Comparison of ENCODE assay signal across 8 cellular contexts in the genomic region with DNA sequence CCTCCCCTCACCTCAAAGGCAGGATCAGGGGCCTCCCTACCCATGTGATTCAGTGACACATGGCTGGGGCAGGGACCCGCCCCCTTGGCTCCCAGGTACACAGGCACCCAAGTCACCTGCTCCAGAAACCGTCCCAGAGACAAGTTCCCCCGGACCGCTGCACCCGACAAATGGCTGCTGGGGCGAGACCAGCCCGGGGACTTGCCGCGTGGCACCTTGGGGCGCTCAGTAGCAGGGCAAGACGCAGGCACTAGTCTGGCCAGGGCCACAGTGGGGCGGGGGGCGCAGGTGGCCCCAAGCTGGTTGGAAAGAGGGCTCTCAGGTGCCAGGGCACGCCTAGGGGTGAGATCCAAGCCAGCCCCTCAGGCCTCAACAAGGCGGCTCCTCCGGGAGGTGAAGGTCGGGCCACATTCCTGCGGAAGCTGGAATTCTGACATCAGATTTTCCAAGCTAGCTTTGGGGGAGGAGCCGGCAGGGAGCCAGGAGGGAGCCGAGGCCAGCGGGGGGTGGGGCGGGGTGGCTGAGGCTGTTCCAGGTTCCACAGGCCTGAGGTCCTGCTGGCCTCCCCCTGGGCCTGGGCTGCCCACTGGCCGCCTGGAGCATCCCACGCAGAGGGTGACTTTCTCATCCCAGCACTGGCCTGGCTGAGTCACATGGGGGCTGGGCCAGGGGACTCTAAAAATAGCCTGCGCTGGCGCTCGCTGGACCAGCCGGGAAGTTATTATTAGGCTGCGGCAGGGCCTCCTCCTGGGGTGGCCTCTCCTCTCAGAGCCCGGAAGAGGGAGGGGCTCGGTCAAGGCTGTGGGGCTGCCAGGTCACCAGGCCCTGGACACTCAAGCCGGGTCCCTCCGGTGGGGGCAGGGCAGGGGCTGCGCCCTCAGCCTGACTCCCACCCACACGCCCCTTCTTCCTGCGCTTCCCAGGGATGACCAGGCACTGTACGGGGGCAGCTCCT. TPM values are rescaled to one million over a fixed set of nuclear protein-coding genes. Genes with fewer than 3 reads are reported as not detected.
DNase-seq lines count a peak whose midpoint lies in the region; ATAC-seq and TF ChIP-seq lines count a peak whose summit lies in the region.

No MANE protein-coding gene starts in this region.

- BruUV-seq in Caco-2 (replicated peaks; lab: Mats Ljungman, UMichigan): no TSS peak

- intact Hi-C loops in Caco-2 (cut with micrococcal nuclease; ENCODE audit: unreplicated experiment) (loop anchor here (1.0 to 5.0 kb wide), 2 partner anchors 20 to 60 kb away; a partner anchor contains a TSS), thyroid gland (cut with DNase I) (no loop called here)
- intact Hi-C loops in activated CD4-positive, alpha-beta memory T cell treated with anti-CD3 and anti-CD28 coated beads for 36 hours (cut with micrococcal nuclease): no loop called here

- H3K36me3 ChIP-seq in Caco-2 (ENCODE audit: control insufficient read depth, insufficient read depth, low read length) (no peaks in the 10 kb centered on the region), duodenal mucosa (ENCODE audit: control insufficient read depth in 1 of 2, insufficient read depth in 2 of 2, low read length in 2 of 2) (no peaks in the 10 kb centered on the region), liver (ENCODE audit: control insufficient read depth in 4 of 4, insufficient read depth in 3 of 4, low read depth in 1 of 4, low read length in 3 of 4) (no peaks in the 10 kb centered on the region), thyroid gland (no peaks in the 10 kb centered on the region)

- H3K9ac ChIP-seq in duodenal mucosa (ENCODE audit: low read depth in 1 of 2, low read length in 2 of 2): peak overlapping the region; percentile 47 to 63
- H3K9ac ChIP-seq in liver (ENCODE audit: low read depth in 1 of 2, low read length in 2 of 2): peak overlapping the region in 1 of 2 donors; percentile 0

- no peaks in the 10 kb centered on the region for H3K27me3 Mint-ChIP-seq in Caco-2 (ENCODE audit: insufficient read depth, unreplicated experiment)
- peaks cover 2% of the 10 kb centered on the region for H3K27me3 Mint-ChIP-seq in activated CD4-positive, alpha-beta memory T cell treated with anti-CD3 and anti-CD28 coated beads for 36 hours

- H3K9me3 Mint-ChIP-seq in Caco-2 (ENCODE audit: unreplicated experiment): no peaks in the 10 kb centered on the region
- H3K9me3 Mint-ChIP-seq in activated CD4-positive, alpha-beta memory T cell treated with anti-CD3 and anti-CD28 coated beads for 36 hours: no peaks in the 10 kb centered on the region

- TF ChIP-seq POLR2A in thyroid gland (IDR thresholded peaks at IDR 0.05) (no peak), GM18505 (IDR thresholded peaks at IDR 0.05; ENCODE audit: borderline replicate concordance, extremely low read depth, insufficient read depth, insufficient read length) (no peak)

- no peaks in the 10 kb centered on the region for H3K4me1 Mint-ChIP-seq in Caco-2 (ENCODE audit: low read depth, unreplicated experiment)
- H3K4me1 Mint-ChIP-seq in activated CD4-positive, alpha-beta memory T cell treated with anti-CD3 and anti-CD28 coated beads for 36 hours (ENCODE audit: low read depth): no peaks in the 10 kb centered on the region

- CTCF ChIA-PET in Caco-2 (lab: Charles Lee): no interaction called here
- CTCF ChIA-PET in activated CD4-positive, alpha-beta memory T cell treated with anti-CD3 and anti-CD28 coated beads for 36 hours (lab: Charles Lee): no interaction called here

- peak overlapping the region; percentile 29 for H3K4me3 Mint-ChIP-seq in Caco-2 (ENCODE audit: unreplicated experiment)
- H3K4me3 Mint-ChIP-seq in activated CD4-positive, alpha-beta memory T cell treated with anti-CD3 and anti-CD28 coated beads for 36 hours: no peak overlapping the region

- ATAC-seq in HG02885 (IDR thresholded peaks at IDR 0.05; ENCODE audit: poor library complexity, unreplicated experiment): no peak
- ATAC-seq in GM18505 (IDR thresholded peaks at IDR 0.05; ENCODE audit: unreplicated experiment): no peak

- no peaks in the 10 kb centered on the region for H3K36me3 Mint-ChIP-seq in Caco-2 (ENCODE audit: insufficient read depth, unreplicated experiment)
- no peaks in the 10 kb centered on the region for H3K36me3 Mint-ChIP-seq in activated CD4-positive, alpha-beta memory T cell treated with anti-CD3 and anti-CD28 coated beads for 36 hours

- WGBS in liver: 39% methylated on average over 37 of the region's 37 CpGs
- WGBS in thyroid gland, 2 donors: 21 to 22% methylated on average over 9 to 15 of the region's 37 CpGs

- TF ChIP-seq CTCF in Caco-2 (IDR thresholded peaks at IDR 0.05; ENCODE audit: insufficient read depth in 1 of 2, low read depth in 1 of 2, low read length in 1 of 2, severe bottlenecking in 1 of 2, unreplicated experiment in 1 of 2): no peak
- no peak for TF ChIP-seq CTCF in liver (IDR thresholded peaks at IDR 0.05; ENCODE audit: low read depth, low read length, missing input control)
- no peak for TF ChIP-seq CTCF in thyroid gland (IDR thresholded peaks at IDR 0.05)

- POLR2A ChIA-PET in Caco-2 (lab: Charles Lee): no interaction called here
- POLR2A ChIA-PET in activated CD4-positive, alpha-beta memory T cell treated with anti-CD3 and anti-CD28 coated beads for 36 hours (lab: Charles Lee): no interaction called here

- H3K4me3 ChIP-seq in Caco-2 (ENCODE audit: low read depth, low read length): no peak overlapping the region
- peak overlapping the region; percentile 26 to 42 for H3K4me3 ChIP-seq in duodenal mucosa (ENCODE audit: low read depth in 1 of 2, low read length in 2 of 2)
- H3K4me3 ChIP-seq in liver (ENCODE audit: low read depth in 1 of 3, low read length in 3 of 3): no peak overlapping the region
- no peak overlapping the region for H3K4me3 ChIP-seq in thyroid gland (replicated peaks in 1 of 3)

- peaks cover 11% of the 10 kb centered on the region for H3K9me3 ChIP-seq in Caco-2
- no peaks in the 10 kb centered on the region for H3K9me3 ChIP-seq in duodenal mucosa (ENCODE audit: control insufficient read depth in 1 of 2, low read length in 2 of 2)
- no peaks in the 10 kb centered on the region for H3K9me3 ChIP-seq in liver (ENCODE audit: control insufficient read depth in 4 of 4, low read length in 3 of 4)
- H3K9me3 ChIP-seq in thyroid gland: no peaks in the 10 kb centered on the region

- H3K27ac Mint-ChIP-seq in Caco-2 (ENCODE audit: unreplicated experiment): peak overlapping the region; percentile 21
- H3K27ac Mint-ChIP-seq in activated CD4-positive, alpha-beta memory T cell treated with anti-CD3 and anti-CD28 coated beads for 36 hours: no peak overlapping the region

- peak in 1 of 2 donors; percentile 34 for TF ChIP-seq RAD21 in liver (IDR thresholded peaks at IDR 0.05)

- H3K27me3 ChIP-seq in Caco-2 (replicated peaks; ENCODE audit: control insufficient read depth, insufficient read depth, low read length) (no peaks in the 10 kb centered on the region), duodenal mucosa (ENCODE audit: control insufficient read depth in 1 of 2, insufficient read depth in 2 of 2, low read length in 2 of 2) (no peaks in the 10 kb centered on the region), liver (ENCODE audit: control insufficient read depth in 4 of 4, insufficient read depth in 4 of 4, low read length in 3 of 4) (no peaks in the 10 kb centered on the region), thyroid gland (no peaks in the 10 kb centered on the region)

- H3K27ac ChIP-seq in duodenal mucosa (ENCODE audit: low read depth, low read length): peak overlapping the region; percentile 84
- H3K27ac ChIP-seq in liver (ENCODE audit: low read depth in 1 of 2, low read length in 2 of 2): peak overlapping the region; percentile 40 to 51
- H3K27ac ChIP-seq in thyroid gland: peak overlapping the region; percentile 77 to 95 (median 89)

- peak; percentile 77 to 89 for DNase-seq in Caco-2
- peak; percentile 74 for DNase-seq in NCI-H226
- DNase-seq in thyroid gland: peak; percentile 94 to 96
- no peak for DNase-seq in activated CD4-positive, alpha-beta memory T cell treated with anti-CD3 and anti-CD28 coated beads for 36 hours

- H3K4me1 ChIP-seq in Caco-2 (peaks cover 43% of the 10 kb centered on the region), duodenal mucosa (ENCODE audit: control insufficient read depth in 1 of 2, insufficient read depth in 2 of 2, low read length in 2 of 2) (peaks cover 35 to 37% of the 10 kb centered on the region in 2 donors), liver (ENCODE audit: control insufficient read depth in 4 of 4, insufficient read depth in 4 of 4, low read length in 3 of 4) (peaks cover 11 to 34% (median 23%) of the 10 kb centered on the region in 4 donors), thyroid gland (peaks cover 20 to 53% of the 10 kb centered on the region in 2 donors)

TF ChIP-seq in liver, 16 proteins besides CTCF, POLR2A, EP300 and RAD21 (continues in another document):
- TF ChIP-seq FOXA1 (IDR thresholded peaks at IDR 0.05) (no peak), RXRA (IDR thresholded peaks at IDR 0.05) (peak; percentile 95), EGR1 (IDR thresholded peaks at IDR 0.05; ENCODE audit: low read depth in 2 of 2) (peak in 1 of 2 donors; percentile 87), SP1 (IDR thresholded peaks at IDR 0.05) (peak; percentile 95), JUND (IDR thresholded peaks at IDR 0.05) (peak; percentile 98 to 99), YY1 (IDR thresholded peaks at IDR 0.05) (peak; percentile 45), HNF4A (conservative IDR thresholded peaks at IDR 0.05) (peak; percentile 54 to 60), HNF4G (IDR thresholded peaks at IDR 0.05) (no peak), NR2F2 (IDR thresholded peaks at IDR 0.05) (peak; percentile 94)
- TF ChIP-seq, protein P1, sequence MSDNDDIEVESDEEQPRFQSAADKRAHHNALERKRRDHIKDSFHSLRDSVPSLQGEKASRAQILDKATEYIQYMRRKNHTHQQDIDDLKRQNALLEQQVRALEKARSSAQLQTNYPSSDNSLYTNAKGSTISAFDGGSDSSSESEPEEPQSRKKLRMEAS (IDR thresholded peaks at IDR 0.05): no peak
- TF ChIP-seq, protein P2, sequence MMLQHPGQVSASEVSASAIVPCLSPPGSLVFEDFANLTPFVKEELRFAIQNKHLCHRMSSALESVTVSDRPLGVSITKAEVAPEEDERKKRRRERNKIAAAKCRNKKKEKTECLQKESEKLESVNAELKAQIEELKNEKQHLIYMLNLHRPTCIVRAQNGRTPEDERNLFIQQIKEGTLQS (IDR thresholded peaks at IDR 0.05): peak; percentile 95

RNA-seq across cellular contexts. Expression of a gene that starts 20.5 kb away (rescaled TPM):
- total RNA-seq in Caco-2 (2022) (43.9 and 44.5 TPM in 2 replicates), liver (10 to 100 TPM; 12.6 to 26.5 TPM), thyroid gland (10 to 100 TPM; 30.4 to 75.8 (median 41.1) TPM)
- polyA plus RNA-seq in liver: 1 to 10 TPM; 4.3 to 9.1 TPM
- 1 to 10 TPM; 7.4 to 7.5 TPM for total RNA-seq in activated CD4-positive, alpha-beta memory T cell treated with anti-CD3 and anti-CD28 coated beads for 36 hours

Comparison
In these comparisons a context has a peak if more than half of its experiments do, and no peak if none do; other contexts are left out.
1. H3K4me3 ChIP-seq: peak in duodenal mucosa (2 of 2); none in Caco-2 (single experiment), liver (0 of 3) and thyroid gland (0 of 3).
2. Peak in every context shown above with its lines, with median percentiles within 50 percentile points of each other: H3K27ac ChIP-seq.